Comparison of ENCODE assay signal across 28 cellular contexts in the genomic region with DNA sequence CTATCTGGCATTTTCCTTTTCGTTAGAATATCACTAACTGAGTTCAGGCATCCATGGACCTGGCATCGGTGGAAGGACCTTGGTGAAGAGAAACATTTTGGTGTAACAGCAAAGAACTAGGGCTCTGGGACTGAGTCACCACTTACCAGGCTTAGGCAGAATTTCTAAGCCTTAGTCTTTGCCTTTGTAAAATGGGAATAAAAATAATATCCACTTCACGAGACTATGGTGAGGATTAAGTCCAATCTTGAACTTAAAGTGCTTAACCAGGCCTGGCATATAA. TPM values are rescaled to one million over a fixed set of nuclear protein-coding genes. Genes with fewer than 3 reads are reported as not detected.
"Had no signal": no experiment of that assay in that cellular context is flagged by ENCODE, and none has a peak within 500 bp of the region (broad histone marks: within the 10 kb centered on the region; RNA-seq: fewer than 3 reads in every experiment).

No MANE protein-coding gene starts in this region.

- H3K27me3 ChIP-seq: adrenal gland, body of pancreas, pancreas, right lobe of liver, transverse colon, vagina had no signal

- H3K4me3 ChIP-seq: adrenal gland, body of pancreas, pancreas, right lobe of liver, transverse colon, vagina had no signal

- H3K36me3 ChIP-seq: adrenal gland, pancreas, right lobe of liver, transverse colon, vagina had no signal

- H3K9me3 ChIP-seq: adrenal gland, body of pancreas, pancreas, right lobe of liver, transverse colon, vagina had no signal

- ATAC-seq: activated CD4-positive, CD25-positive, alpha-beta regulatory T cell treated with anti-CD3 and anti-CD28 coated beads, Interleukin-2, amount 50 U/mL, for 24 hours; body of pancreas; effector memory CD8-positive, alpha-beta T cell; pancreas had no signal

- DNase-seq: activated CD4-positive, alpha-beta T cell treated with anti-CD3 and anti-CD28 coated beads, Interleukin-2, amount 10 ng/mL, durations not matched to agents 7 days and 5 days; activated CD8-positive, alpha-beta memory T cell treated with anti-CD3 and anti-CD28 coated beads, Interleukin-2, amount 50 U/mL, for 4 hours; activated effector memory CD4-positive, alpha-beta T cell treated with anti-CD3 and anti-CD28 coated beads, Interleukin-2, amount 50 U/mL, for 16 hours; activated T-cell treated with anti-CD3 and anti-CD28 coated beads, Interleukin-2, amount 50 U/mL, for 48 hours; adrenal gland; body of pancreas; caudate nucleus; effector memory CD8-positive, alpha-beta T cell; foreskin fibroblast; glutamatergic neuron; hypothalamus; islet precursor cell; naive B cell; pancreas; right lobe of liver; stimulated activated CD8-positive, alpha-beta memory T cell treated with anti-CD3 and anti-CD28 coated beads, Interleukin-4, amount 100 ng/mL, for 48 hours; stimulated activated naive CD4-positive, alpha-beta T cell; T1000; transverse colon had no signal

- H3K27ac ChIP-seq: adrenal gland, body of pancreas, epithelial cell of prostate, pancreas, transverse colon, vagina had no signal

- H3K4me1 ChIP-seq: adrenal gland, body of pancreas, pancreas, transverse colon, vagina had no signal

RNA-seq across cellular contexts. Expression of a gene that starts 55.0 kb away (rescaled TPM):
- total RNA-seq: activated CD4-positive, alpha-beta T cell treated with anti-CD3 and anti-CD28 coated beads, Interleukin-2, amount 10 ng/mL, durations not matched to agents 7 days and 5 days; adrenal gland; dermis microvascular lymphatic vessel endothelial cell; lung microvascular endothelial cell; mononuclear cell; pancreas; pulmonary artery endothelial cell; right lobe of liver; subcutaneous adipose tissue; T-helper 1 cell treated with Interleukin-12 subunit alpha and Interleukin-12 subunit beta and Interleukin-4 antibody, amounts not matched to agents 30 ng/mL and 1 ng/mL, for 36 hours; transverse colon; vagina had no signal
